8 cellular contexts compared by ENCODE assay signal in the genomic region with DNA sequence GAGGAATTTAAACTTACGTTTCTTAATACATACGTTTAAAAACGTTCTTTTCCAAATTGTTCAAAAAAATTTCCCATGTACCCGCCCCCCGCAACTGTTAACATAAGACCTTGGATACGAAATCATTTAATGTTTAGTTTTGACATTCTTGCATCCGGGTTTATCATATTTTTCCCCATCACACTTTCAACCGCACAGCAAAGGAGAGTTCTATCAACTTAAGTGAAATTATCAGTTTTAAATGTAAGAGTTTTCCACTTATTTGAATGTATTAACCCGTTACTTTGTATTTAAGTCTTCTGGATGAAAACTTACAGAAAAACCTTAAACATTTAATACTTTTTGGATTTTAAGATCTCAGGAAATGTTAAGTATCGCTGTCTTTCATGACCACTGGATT. TPM values are rescaled to one million over a fixed set of nuclear protein-coding genes. Genes with fewer than 3 reads are reported as not detected.
DNase-seq lines count a peak whose midpoint lies in the region; ATAC-seq and TF ChIP-seq lines count a peak whose summit lies in the region.

No MANE protein-coding gene starts in this region.

- H3K4me3 ChIP-seq in HEK293 (ENCODE audit: low read depth, low read length) (peak overlapping the region; percentile 73), mucosa of rectum (ENCODE audit: low read length in 2 of 2) (peak overlapping the region; percentile 94 to 100)

- H3K9me3 Mint-ChIP-seq in MCF 10A (ENCODE audit: unreplicated experiment): no peaks in the 10 kb centered on the region

- TF ChIP-seq CTCF in 22Rv1 (IDR thresholded peaks at IDR 0.05): no peak
- no peak for TF ChIP-seq CTCF in HEK293 (tag by site-specific recombination; IDR thresholded peaks at IDR 0.05)
- TF ChIP-seq CTCF in MCF 10A (IDR thresholded peaks at IDR 0.05; ENCODE audit: unreplicated experiment): no peak

- no peak for ATAC-seq in GM21447 (IDR thresholded peaks at IDR 0.05; ENCODE audit: unreplicated experiment)
- ATAC-seq in HG03439 (IDR thresholded peaks at IDR 0.05; ENCODE audit: unreplicated experiment): no peak

- H3K4me3 Mint-ChIP-seq in MCF 10A (ENCODE audit: unreplicated experiment): peak overlapping the region; percentile 97

- no peak for DNase-seq in MCF 10A (ENCODE audit: unreplicated experiment)
- DNase-seq in GF-D8 (lab: John Stamatoyannopoulos, UW): no peak
- no peak for DNase-seq in KG1 (lab: John Stamatoyannopoulos, UW)

- peaks cover 28% of the 10 kb centered on the region for H3K4me1 Mint-ChIP-seq in MCF 10A (ENCODE audit: insufficient read depth, unreplicated experiment)

- POLR2A ChIA-PET in HEK293 (lab: Yijun Ruan, JAX) (no interaction called here), MCF 10A (lab: Yijun Ruan, JAX) (interaction anchor here (0.6 to 0.9 kb wide), 2 partner anchors 9 to 31 kb away, joined by 3 to 5 read pairs; no protein-coding TSS in a partner anchor)

- H3K9ac ChIP-seq in mucosa of rectum (ENCODE audit: low read depth in 1 of 2, low read length in 2 of 2): peak overlapping the region; percentile 99 to 100

- no peaks in the 10 kb centered on the region for H3K27me3 Mint-ChIP-seq in MCF 10A (ENCODE audit: insufficient read depth, unreplicated experiment)

- H3K27ac Mint-ChIP-seq in MCF 10A (ENCODE audit: low read depth, unreplicated experiment): peak overlapping the region; percentile 100

- no peaks in the 10 kb centered on the region; the same call in 1 of the 2 replicates for H3K4me1 ChIP-seq in HEK293 (ENCODE audit: control insufficient read depth, insufficient read depth, low read length)
- H3K4me1 ChIP-seq in mucosa of rectum (ENCODE audit: control insufficient read depth in 2 of 2, insufficient read depth in 2 of 2, low read length in 2 of 2): peaks cover 8 to 16% of the 10 kb centered on the region in 2 donors

- intact Hi-C loops in MCF 10A (cut with micrococcal nuclease): no loop called here

- H3K36me3 Mint-ChIP-seq in MCF 10A (ENCODE audit: insufficient read depth, unreplicated experiment): peaks cover 17% of the 10 kb centered on the region

- H3K9me3 ChIP-seq in HEK293 (ENCODE audit: control insufficient read depth, insufficient read depth, low read depth, low read length) (no peaks in the 10 kb centered on the region), mucosa of rectum (ENCODE audit: control insufficient read depth in 2 of 2, low read length in 2 of 2) (no peaks in the 10 kb centered on the region)

- TSS peak; percentile 88 for BruUV-seq in MCF 10A (replicated peaks; lab: Mats Ljungman, UMichigan)

- CTCF ChIA-PET in HEK293 (lab: Yijun Ruan, JAX) (no interaction called here), MCF 10A (lab: Yijun Ruan, JAX) (no interaction called here)

- H3K27ac ChIP-seq in 22Rv1: peak overlapping the region; percentile 61
- H3K27ac ChIP-seq in HEK293 (ENCODE audit: extremely low read depth, low read depth, low read length): peak overlapping the region; percentile 86; the same call in 1 of the 2 replicates
- peak overlapping the region; percentile 97 to 99 for H3K27ac ChIP-seq in mucosa of rectum (ENCODE audit: low read depth in 2 of 2, low read length in 2 of 2)

- H3K36me3 ChIP-seq in HEK293 (ENCODE audit: control insufficient read depth in 2 of 2, insufficient read depth in 1 of 2, low read length in 2 of 2): peaks cover 0 to 34% of the 10 kb centered on the region in 2 experiments; a peak in 1 of 3 replicates
- H3K36me3 ChIP-seq in mucosa of rectum (ENCODE audit: control insufficient read depth in 2 of 2, insufficient read depth in 2 of 2, low read length in 2 of 2): peaks cover 4 to 11% of the 10 kb centered on the region in 2 donors

- H3K27me3 ChIP-seq in mucosa of rectum (ENCODE audit: control insufficient read depth in 2 of 2, insufficient read depth in 2 of 2, low read length in 2 of 2): no peaks in the 10 kb centered on the region

TF ChIP-seq in HEK293, 187 proteins besides CTCF, POLR2A, EP300 and RAD21:
- TF ChIP-seq PRDM1 (tag by site-specific recombination; IDR thresholded peaks at IDR 0.05): 0 out of 2 replicates have a peak, but pooled peaks have one; percentile 33
- TF ChIP-seq, protein P1, sequence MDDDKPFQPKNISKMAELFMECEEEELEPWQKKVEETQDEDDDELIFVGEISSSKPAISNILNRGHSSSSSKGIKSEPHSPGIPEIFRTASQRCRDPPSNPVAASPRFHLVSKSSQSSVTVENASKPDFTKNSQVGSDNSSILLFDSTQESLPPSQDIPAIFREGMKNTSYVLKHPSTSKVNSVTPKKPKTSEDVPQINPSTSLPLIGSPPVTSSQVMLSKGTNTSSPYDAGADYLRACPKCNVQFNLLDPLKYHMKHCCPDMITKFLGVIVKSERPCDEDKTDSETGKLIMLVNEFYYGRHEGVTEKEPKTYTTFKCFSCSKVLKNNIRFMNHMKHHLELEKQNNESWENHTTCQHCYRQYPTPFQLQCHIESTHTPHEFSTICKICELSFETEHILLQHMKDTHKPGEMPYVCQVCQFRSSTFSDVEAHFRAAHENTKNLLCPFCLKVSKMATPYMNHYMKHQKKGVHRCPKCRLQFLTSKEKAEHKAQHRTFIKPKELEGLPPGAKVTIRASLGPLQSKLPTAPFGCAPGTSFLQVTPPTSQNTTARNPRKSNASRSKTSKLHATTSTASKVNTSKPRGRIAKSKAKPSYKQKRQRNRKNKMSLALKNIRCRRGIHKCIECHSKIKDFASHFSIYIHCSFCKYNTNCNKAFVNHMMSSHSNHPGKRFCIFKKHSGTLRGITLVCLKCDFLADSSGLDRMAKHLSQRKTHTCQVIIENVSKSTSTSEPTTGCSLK (tag by site-specific recombination; IDR thresholded peaks at IDR 0.05): no peak
TF ChIP-seq in HEK293: peak in this region for 1.

RNA-seq across cellular contexts. Expression of gene XRN1, which starts 0.6 kb away (rescaled TPM):
- total RNA-seq in MCF 10A (2022): 21.7 and 35.1 TPM in 2 replicates
